9 cellular contexts compared by ENCODE assay signal in genomic region chrX:11381464-11381863, GRCh38.
A peak's percentile ranks its signal among the peaks of the same experiment; 100 is the strongest.
DNase-seq lines count a peak whose midpoint lies in the region; ATAC-seq, FAIRE-seq and TF ChIP-seq lines count a peak whose summit lies in the region.
"Had no signal": no experiment of that assay in that cellular context is flagged by ENCODE, and none has a peak within 500 bp of the region (broad histone marks: within the 10 kb centered on the region; RNA-seq: fewer than 3 reads in every experiment).

No MANE protein-coding gene starts in this region.

- no peak overlapping the region for H3K4me3 ChIP-seq in lower lobe of right lung

- no peak overlapping the region for H3K27ac ChIP-seq in lower lobe of right lung

- H3K4me1 ChIP-seq in lower lobe of right lung: no peaks in the 10 kb centered on the region

- TF ChIP-seq CTCF in lower lobe of right lung (IDR thresholded peaks at IDR 0.05): peak; percentile 54

- no peaks in the 10 kb centered on the region for H3K36me3 ChIP-seq in lower lobe of right lung

- no peaks in the 10 kb centered on the region for H3K9me3 ChIP-seq in lower lobe of right lung

- ATAC-seq in GM18858 (IDR thresholded peaks at IDR 0.05; ENCODE audit: unreplicated experiment) (peak; percentile 97), HG03039 (IDR thresholded peaks at IDR 0.05; ENCODE audit: unreplicated experiment) (peak; percentile 70), lower lobe of right lung (peak; percentile 61 to 87)

- no peak overlapping the region for H3K4me3 Mint-ChIP-seq in activated T-helper 2 cell treated with anti-CD3 and anti-CD28 coated beads, Interferon-gamma antibody, Interleukin-2, Interleukin-4, amounts not matched to agents 10 μg/mL and 5 μg/mL and 100 μg/mL, durations not matched to agents 14 hours and 24 hours and 36 hours (ENCODE audit: low read depth)
- H3K4me3 Mint-ChIP-seq: T-helper 1 cell treated with Interleukin-12 subunit alpha and Interleukin-12 subunit beta and Interleukin-4 antibody, amounts not matched to agents 30 μg/mL and 1 μg/mL, for 36 hours had no signal

- no peaks in the 10 kb centered on the region for H3K27me3 ChIP-seq in lower lobe of right lung (ENCODE audit: low read depth)

- H3K27me3 Mint-ChIP-seq in activated T-helper 2 cell treated with anti-CD3 and anti-CD28 coated beads, Interferon-gamma antibody, Interleukin-2, Interleukin-4, amounts not matched to agents 10 μg/mL and 5 μg/mL and 100 μg/mL, durations not matched to agents 14 hours and 24 hours and 36 hours (ENCODE audit: low read depth): no peaks in the 10 kb centered on the region

- no peaks in the 10 kb centered on the region for H3K4me1 Mint-ChIP-seq in activated T-helper 2 cell treated with anti-CD3 and anti-CD28 coated beads, Interferon-gamma antibody, Interleukin-2, Interleukin-4, amounts not matched to agents 10 μg/mL and 5 μg/mL and 100 μg/mL, durations not matched to agents 14 hours and 24 hours and 36 hours (ENCODE audit: low read depth)

- no peaks in the 10 kb centered on the region for H3K9me3 Mint-ChIP-seq in activated T-helper 2 cell treated with anti-CD3 and anti-CD28 coated beads, Interferon-gamma antibody, Interleukin-2, Interleukin-4, amounts not matched to agents 10 μg/mL and 5 μg/mL and 100 μg/mL, durations not matched to agents 14 hours and 24 hours and 36 hours
- H3K9me3 Mint-ChIP-seq: T-helper 1 cell treated with Interleukin-12 subunit alpha and Interleukin-12 subunit beta and Interleukin-4 antibody, amounts not matched to agents 30 μg/mL and 1 μg/mL, for 36 hours had no signal

- intact Hi-C loops in lower lobe of right lung (cut with DNase I): no loop called here
- intact Hi-C loops in activated T-helper 2 cell treated with anti-CD3 and anti-CD28 coated beads, Interferon-gamma antibody, Interleukin-2, Interleukin-4, amounts not matched to agents 10 μg/mL and 5 μg/mL and 100 μg/mL, durations not matched to agents 14 hours and 24 hours and 36 hours (cut with micrococcal nuclease): no loop called here

- no peaks in the 10 kb centered on the region for H3K36me3 Mint-ChIP-seq in activated T-helper 2 cell treated with anti-CD3 and anti-CD28 coated beads, Interferon-gamma antibody, Interleukin-2, Interleukin-4, amounts not matched to agents 10 μg/mL and 5 μg/mL and 100 μg/mL, durations not matched to agents 14 hours and 24 hours and 36 hours (ENCODE audit: low read depth)

- no peak overlapping the region for H3K27ac Mint-ChIP-seq in activated T-helper 2 cell treated with anti-CD3 and anti-CD28 coated beads, Interferon-gamma antibody, Interleukin-2, Interleukin-4, amounts not matched to agents 10 μg/mL and 5 μg/mL and 100 μg/mL, durations not matched to agents 14 hours and 24 hours and 36 hours
- H3K27ac Mint-ChIP-seq: T-helper 1 cell treated with Interleukin-12 subunit alpha and Interleukin-12 subunit beta and Interleukin-4 antibody, amounts not matched to agents 30 μg/mL and 1 μg/mL, for 36 hours had no signal

- peak; percentile 95 for FAIRE-seq in colon (lab: Jason Lieb, UNC)

- DNase-seq in COLO829 (ENCODE audit: low spot score) (peak; percentile 23), NCI-H526 treated with DMSO at 0.1 percent for 48 hours (lab: John Stamatoyannopoulos, UW) (peak; percentile 34), lower lobe of right lung (no peak)
- DNase-seq in stimulated activated naive CD4-positive, alpha-beta T cell treated with Interleukin-2 at 50 U/mL for 16 hours (lab: John Stamatoyannopoulos, UW): no peak
- no peak for DNase-seq in activated T-helper 2 cell treated with anti-CD3 and anti-CD28 coated beads, Interferon-gamma antibody, Interleukin-2, Interleukin-4, amounts not matched to agents 10 μg/mL and 5 μg/mL and 100 μg/mL, durations not matched to agents 14 hours and 24 hours and 36 hours (ENCODE audit: low spot score)

Comparison
In these comparisons a context has a peak if more than half of its experiments do, and no peak if none do; other contexts are left out.
1. DNase-seq: peak in COLO829 (single experiment) and NCI-H526 treated with DMSO at 0.1 percent for 48 hours (single experiment); none in lower lobe of right lung (single experiment), stimulated activated naive CD4-positive, alpha-beta T cell treated with Interleukin-2 at 50 U/mL for 16 hours (single experiment) and activated T-helper 2 cell treated with anti-CD3 and anti-CD28 coated beads, Interferon-gamma antibody, Interleukin-2, Interleukin-4, amounts not matched to agents 10 μg/mL and 5 μg/mL and 100 μg/mL, durations not matched to agents 14 hours and 24 hours and 36 hours (single experiment).
2. Peak in every context shown above with its lines, with median percentiles within 50 percentile points of each other: ATAC-seq.